Comparison of ENCODE assay signal across 21 cellular contexts in the genomic region with DNA sequence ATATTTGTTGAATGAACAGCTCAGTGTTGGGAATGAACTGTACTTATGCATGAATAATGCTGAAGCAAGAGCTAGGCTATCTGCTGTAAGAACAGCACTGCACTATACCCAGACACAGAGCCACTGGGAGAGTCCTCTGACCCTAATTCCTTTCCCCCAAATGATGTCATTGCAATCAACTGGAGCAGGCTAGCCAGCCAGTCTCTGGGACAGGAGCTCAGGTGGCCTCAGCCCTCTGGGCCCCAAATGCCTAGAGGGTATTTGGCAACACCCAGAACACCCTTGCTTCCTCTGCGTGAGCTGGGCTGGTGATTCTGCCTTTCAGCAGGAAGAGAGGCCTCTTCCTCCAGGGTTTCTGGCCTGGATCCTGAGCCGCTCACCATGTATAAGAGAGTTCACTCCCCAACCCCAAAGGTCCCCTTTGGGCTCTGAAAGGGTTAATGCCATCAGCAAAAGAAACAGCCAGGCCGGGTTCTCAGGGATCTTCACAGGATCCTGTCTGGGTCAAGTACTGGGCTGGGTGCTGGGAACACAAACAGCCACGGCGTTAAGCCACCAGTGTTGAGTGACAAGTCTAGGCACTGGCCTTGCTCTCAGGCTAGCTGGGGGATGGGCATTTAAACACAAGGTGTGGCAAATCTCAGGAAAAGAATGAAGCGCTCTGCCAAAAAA. TPM values are rescaled to one million over a fixed set of nuclear protein-coding genes. Genes with fewer than 3 reads are reported as not detected.
DNase-seq lines count a peak whose midpoint lies in the region; ATAC-seq and TF ChIP-seq lines count a peak whose summit lies in the region.
"Had no signal": no experiment of that assay in that cellular context is flagged by ENCODE, and none has a peak within 500 bp of the region (broad histone marks: within the 10 kb centered on the region; RNA-seq: fewer than 3 reads in every experiment).

No MANE protein-coding gene starts in this region.

- H4K20me1 ChIP-seq in GM23338 (replicated peaks; ENCODE audit: insufficient read depth): no peaks in the 10 kb centered on the region

- peaks cover 10% of the 10 kb centered on the region; the same call in 1 of the 2 replicates for H3K4me1 ChIP-seq in GM23338 (ENCODE audit: insufficient read depth)
- H3K4me1 ChIP-seq: right lobe of liver had no signal

- DNase-seq in GM23338 (ENCODE audit: low spot score): peak; percentile 21
- DNase-seq in NCI-H510A (lab: John Stamatoyannopoulos, UW): peak; percentile 7
- peak; percentile 22 for DNase-seq in amniotic epithelial cell (ENCODE audit: low read depth)
- DNase-seq in osteocyte (ENCODE audit: extremely low spot score, unreplicated experiment): no peak
- DNase-seq in stimulated activated CD4-positive, alpha-beta T cell treated with anti-CD3 and anti-CD28 coated beads, Interleukin-2, amount 100 ng/mL, for 48 hours: no peak
- no peak for DNase-seq in DMS 273 (lab: John Stamatoyannopoulos, UW; ENCODE audit: unreplicated experiment)
- no peak for DNase-seq in stimulated activated CD4-positive, alpha-beta T cell treated with anti-CD3 and anti-CD28 coated beads, Interleukin-1b, Interleukin-23, amount 100 ng/mL, for 48 hours
- DNase-seq: activated CD4-positive, CD25-positive, alpha-beta regulatory T cell treated with anti-CD3 and anti-CD28 coated beads, Interleukin-2, amount 50 U/mL, for 72 hours; activated CD8-positive, alpha-beta memory T cell treated with anti-CD3 and anti-CD28 coated beads, Interleukin-2, amount 50 U/mL, for 4 hours; CD4-positive, CD25-positive, alpha-beta regulatory T cell; cerebellar nuclear complex; erythroblast; hippocampal formation; NCI-H1105 treated with DMSO at 0.1 percent for 48 hours; NCI-H526 treated with DMSO at 0.1 percent for 48 hours; nephron progenitor cell; stimulated activated naive CD4-positive, alpha-beta T cell treated with Interleukin-2 at 50 U/mL for 16 hours had no signal

- no peaks in the 10 kb centered on the region for H3K9me2 ChIP-seq in GM23338 (ENCODE audit: insufficient read depth)

- H3K4me3 Mint-ChIP-seq in GM23338 (no peak overlapping the region), osteocyte (ENCODE audit: unreplicated experiment) (no peak overlapping the region)
- H3K4me3 Mint-ChIP-seq: CD4-positive, CD25-positive, alpha-beta regulatory T cell; nephron progenitor cell had no signal

- peaks cover 28% of the 10 kb centered on the region for H3K4me1 Mint-ChIP-seq in GM23338
- peaks cover 31% of the 10 kb centered on the region for H3K4me1 Mint-ChIP-seq in osteocyte (ENCODE audit: unreplicated experiment)
- H3K4me1 Mint-ChIP-seq: CD4-positive, CD25-positive, alpha-beta regulatory T cell had no signal

- H3K36me3 Mint-ChIP-seq in GM23338 (ENCODE audit: low read depth): peaks cover 11% of the 10 kb centered on the region
- peaks cover 10% of the 10 kb centered on the region for H3K36me3 Mint-ChIP-seq in osteocyte (ENCODE audit: unreplicated experiment)

- H3F3A ChIP-seq in GM23338 (replicated peaks; ENCODE audit: low read depth): no peaks in the 10 kb centered on the region

- H3K27me3 Mint-ChIP-seq in GM23338 (ENCODE audit: insufficient read depth, low read depth, poor library complexity): peaks cover 14% of the 10 kb centered on the region
- H3K27me3 Mint-ChIP-seq in osteocyte (ENCODE audit: unreplicated experiment): peaks cover 3% of the 10 kb centered on the region
- H3K27me3 Mint-ChIP-seq: CD4-positive, CD25-positive, alpha-beta regulatory T cell had no signal

- H3K36me3 ChIP-seq in GM23338 (ENCODE audit: insufficient read depth): no peaks in the 10 kb centered on the region; the same call in 1 of the 2 replicates
- H3K36me3 ChIP-seq: right lobe of liver had no signal

- H3K27ac Mint-ChIP-seq in GM23338 (no peak overlapping the region), osteocyte (ENCODE audit: unreplicated experiment) (peak overlapping the region; percentile 34)
- H3K27ac Mint-ChIP-seq: activated naive CD4-positive, alpha-beta T cell treated with anti-CD3 and anti-CD28 coated beads, Interleukin-2, amount 50 U/mL, for 72 hours; CD4-positive, CD25-positive, alpha-beta regulatory T cell had no signal

- ATAC-seq in GM23338 (peak; percentile 40; the same call in 2 of the 3 replicates), GM21381 (IDR thresholded peaks at IDR 0.05; ENCODE audit: unreplicated experiment) (no peak)
- ATAC-seq: activated naive CD4-positive, alpha-beta T cell treated with anti-CD3 and anti-CD28 coated beads, Interleukin-2, amount 50 U/mL, for 72 hours; right lobe of liver had no signal

- H3K27ac ChIP-seq in GM23338 (ENCODE audit: low read depth): no peak overlapping the region
- H3K27ac ChIP-seq: right lobe of liver had no signal

- H3K27me3 ChIP-seq in GM23338 (ENCODE audit: insufficient read depth): no peaks in the 10 kb centered on the region
- H3K27me3 ChIP-seq: right lobe of liver had no signal

- H3K4me3 ChIP-seq in GM23338: no peak overlapping the region
- H3K4me3 ChIP-seq: right lobe of liver had no signal

- H3K79me2 ChIP-seq in GM23338 (replicated peaks; ENCODE audit: insufficient read depth): no peaks in the 10 kb centered on the region

- H3K4me2 ChIP-seq in GM23338: no peak overlapping the region

- peak overlapping the region; percentile 72 for H2AFZ ChIP-seq in GM23338

- TF ChIP-seq CTCF in GM23338 (conservative IDR thresholded peaks at IDR 0.05; ENCODE audit: low read depth in 2 of 2): no peak
- no peak for TF ChIP-seq CTCF in osteocyte (IDR thresholded peaks at IDR 0.05)

- H3K9me3 Mint-ChIP-seq in GM23338 (peaks cover 29% of the 10 kb centered on the region), osteocyte (ENCODE audit: unreplicated experiment) (peaks cover 12% of the 10 kb centered on the region)

TF ChIP-seq in GM23338, 12 proteins besides CTCF, POLR2A, EP300 and RAD21 (continues in another document):
- TF ChIP-seq NANOG (IDR thresholded peaks at IDR 0.05; ENCODE audit: borderline replicate concordance) (no peak), JUNB (IDR thresholded peaks at IDR 0.05; ENCODE audit: unreplicated experiment) (no peak), STAT1 (IDR thresholded peaks at IDR 0.05; ENCODE audit: unreplicated experiment) (no peak), ZNF331 (CRISPR knock-in tag; IDR thresholded peaks at IDR 0.05; ENCODE audit: low read depth) (no peak), ZNF114 (CRISPR knock-in tag; IDR thresholded peaks at IDR 0.05) (no peak), EZH2 (IDR thresholded peaks at IDR 0.05; ENCODE audit: low read depth, unreplicated experiment) (no peak), EZH2phosphoT487 (IDR thresholded peaks at IDR 0.05; ENCODE audit: unreplicated experiment) (no peak)

RNA-seq across cellular contexts. Expression of a gene that starts 3.7 kb away (rescaled TPM):
- total RNA-seq in GM23338 (2014; rRNA removed; shearing (Covaris generic)): 0.08 and 0.52 TPM in 2 replicates
- 0.45 TPM in 1 of 2 replicates, not detected in the other for polyA plus RNA-seq in GM23338 (2016; fragmentation: Nextera tagmentation; extraction: Ambion mirVana)
- total RNA-seq in osteocyte: 0.50 TPM in 1 of 2 replicates, not detected in the other

RNA-seq across cellular contexts. Expression of a gene that starts 55.4 kb away (rescaled TPM):
- 0.58 and 0.80 TPM in 2 replicates for total RNA-seq in GM23338 (2014; rRNA removed; shearing (Covaris generic))
- polyA plus RNA-seq in GM23338 (2016; fragmentation: Nextera tagmentation; extraction: Ambion mirVana): 0.21 and 0.37 TPM in 2 replicates
- total RNA-seq in osteocyte: 0.39 and 0.73 TPM in 2 replicates
- total RNA-seq: activated naive CD4-positive, alpha-beta T cell treated with anti-CD3 and anti-CD28 coated beads, Interleukin-2, amount 50 U/mL, for 72 hours; CD4-positive, CD25-positive, alpha-beta regulatory T cell; liver; right lobe of liver had no signal
- polyA plus RNA-seq: CD4-positive, CD25-positive, alpha-beta regulatory T cell; liver had no signal

Comparison
In these comparisons a context has a peak if more than half of its experiments do, and no peak if none do; other contexts are left out.
1. DNase-seq: peak in GM23338 (single experiment), NCI-H510A (single experiment) and amniotic epithelial cell (single experiment); none in osteocyte (single experiment), stimulated activated CD4-positive, alpha-beta T cell treated with anti-CD3 and anti-CD28 coated beads, Interleukin-2, amount 100 ng/mL, for 48 hours (0 of 2), DMS 273 (single experiment) and stimulated activated CD4-positive, alpha-beta T cell treated with anti-CD3 and anti-CD28 coated beads, Interleukin-1b, Interleukin-23, amount 100 ng/mL, for 48 hours (single experiment).